In genomic region chr16:19137621-19138128, GRCh38 we compare ENCODE assay signal across 17 cellular contexts. TPM values are rescaled to one million over a fixed set of nuclear protein-coding genes. Genes with fewer than 3 reads are reported as not detected.
DNase-seq lines count a peak whose midpoint lies in the region; ATAC-seq and TF ChIP-seq lines count a peak whose summit lies in the region.
"Had no signal": no experiment of that assay in that cellular context is flagged by ENCODE, and none has a peak within 500 bp of the region (broad histone marks: within the 10 kb centered on the region; RNA-seq: fewer than 3 reads in every experiment).

No MANE protein-coding gene starts in this region.

- no CpG with 5 or more reads among the region's 1 CpG for WGBS in neuronal stem cell (ENCODE audit: extremely low coverage in 2 of 2, insufficient read length in 2 of 2, insufficient replicate concordance in 1 of 2), 2 donors

- peaks cover 56% of the 10 kb centered on the region for H3K4me1 ChIP-seq in left ventricle myocardium inferior
- peaks cover 0 to 42% of the 10 kb centered on the region in 2 donors for H3K4me1 ChIP-seq in right atrium auricular region
- H3K4me1 ChIP-seq in neuronal stem cell (ENCODE audit: control insufficient read depth in 2 of 2, insufficient read depth in 1 of 2, low read depth in 1 of 2, low read length in 2 of 2), result peaks cover 0 to 4% of the 10 kb centered on the region in 2 donors
- H3K4me1 ChIP-seq: body of pancreas had no signal

- no peaks in the 10 kb centered on the region for H3K9me3 Mint-ChIP-seq in dendritic cell treated with granulocyte-macrophage colony-stimulating factor and Interleukin-4, amounts not matched to agents 40 ng/mL and 50 ng/mL, for 4 days
- H3K9me3 Mint-ChIP-seq: activated CD4-positive, alpha-beta T cell treated with anti-CD3 and anti-CD28 coated beads, Interleukin-2, amount 10 ng/mL, durations not matched to agents 24 days and 14 days; HFFc6; stimulated activated memory B cell treated with anti-CD40 and anti-IgM and Interleukin-4, amounts not matched to agents 10 μg/mL and 1 μg/mL and 100 μg/mL, for 72 hours had no signal

- no peaks in the 10 kb centered on the region for H3K9me3 ChIP-seq in left ventricle myocardium inferior (replicated peaks)
- H3K9me3 ChIP-seq in right atrium auricular region, result no peaks in the 10 kb centered on the region
- no peaks in the 10 kb centered on the region for H3K9me3 ChIP-seq in neuronal stem cell (replicated peaks in 1 of 2; ENCODE audit: control insufficient read depth in 2 of 2, insufficient read depth in 1 of 2, low read depth in 1 of 2, low read length in 2 of 2)
- H3K9me3 ChIP-seq: body of pancreas had no signal

- H3K27me3 ChIP-seq in left ventricle myocardium inferior (ENCODE audit: low read depth), result peaks cover 9% of the 10 kb centered on the region
- no peaks in the 10 kb centered on the region for H3K27me3 ChIP-seq in right atrium auricular region
- H3K27me3 ChIP-seq in neuronal stem cell (ENCODE audit: control insufficient read depth in 3 of 3, insufficient read depth in 3 of 3, low read depth in 1 of 3, low read length in 3 of 3), result no peaks in the 10 kb centered on the region
- H3K27me3 ChIP-seq: body of pancreas had no signal

- H2AK5ac ChIP-seq in neuronal stem cell (ENCODE audit: low read depth, low read length), result no peak overlapping the region

- no peaks in the 10 kb centered on the region for H3K36me3 Mint-ChIP-seq in dendritic cell treated with granulocyte-macrophage colony-stimulating factor and Interleukin-4, amounts not matched to agents 40 ng/mL and 50 ng/mL, for 4 days (ENCODE audit: low read depth)
- H3K36me3 Mint-ChIP-seq: stimulated activated memory B cell treated with anti-CD40 and anti-IgM and Interleukin-4, amounts not matched to agents 10 μg/mL and 1 μg/mL and 100 μg/mL, for 72 hours had no signal

- peaks cover 59% of the 10 kb centered on the region for H3K4me1 Mint-ChIP-seq in dendritic cell treated with granulocyte-macrophage colony-stimulating factor and Interleukin-4, amounts not matched to agents 40 ng/mL and 50 ng/mL, for 4 days (ENCODE audit: low read depth)

- no peak overlapping the region for H3K23ac ChIP-seq in neuronal stem cell (ENCODE audit: low read depth, low read length, poor library complexity)

- H3K4me3 ChIP-seq in left ventricle myocardium inferior (no peak overlapping the region), right atrium auricular region (no peak overlapping the region), neuronal stem cell (ENCODE audit: low read length in 2 of 2) (no peak overlapping the region)
- H3K4me3 ChIP-seq: body of pancreas had no signal

- no peak overlapping the region for H2BK15ac ChIP-seq in neuronal stem cell (ENCODE audit: low read length)

- H2BK5ac ChIP-seq in neuronal stem cell (ENCODE audit: low read length), result no peak overlapping the region

- no peak overlapping the region for H3K14ac ChIP-seq in neuronal stem cell (ENCODE audit: low read length)

- TF ChIP-seq CTCF in left ventricle myocardium inferior (IDR thresholded peaks at IDR 0.05; ENCODE audit: borderline replicate concordance), result no peak
- TF ChIP-seq CTCF in right atrium auricular region (IDR thresholded peaks at IDR 0.05), result no peak

- no peak overlapping the region for H4K91ac ChIP-seq in neuronal stem cell (ENCODE audit: low read depth, low read length, poor library complexity)

- no peak overlapping the region for H4K8ac ChIP-seq in neuronal stem cell (ENCODE audit: low read depth, low read length)

- no peak overlapping the region for H3K4me2 ChIP-seq in neuronal stem cell (ENCODE audit: insufficient read depth, low read length, poor library complexity, severe bottlenecking)

- DNase-seq in left ventricle myocardium inferior, result no peak
- DNase-seq in right atrium auricular region (ENCODE audit: low spot score), result no peak
- DNase-seq in neuronal stem cell (ENCODE audit: low spot score), result no peak
- DNase-seq in NAMALWA (ENCODE audit: low spot score), result no peak
- no peak for DNase-seq in anterior cingulate cortex (lab: John Stamatoyannopoulos, UW)
- DNase-seq: activated CD4-positive, alpha-beta T cell treated with anti-CD3 and anti-CD28 coated beads, Interleukin-2, amount 10 ng/mL, durations not matched to agents 24 days and 14 days; activated naive CD4-positive, alpha-beta T cell; dermis blood vessel endothelial cell; NCI-H510A; OCI-M1 had no signal

- intact Hi-C loops in left ventricle myocardium inferior (cut with micrococcal nuclease), result no loop called here
- intact Hi-C loops in dendritic cell treated with granulocyte-macrophage colony-stimulating factor and Interleukin-4, amounts not matched to agents 40 ng/mL and 50 ng/mL, for 4 days (cut with micrococcal nuclease), result no loop called here

- H3K9ac ChIP-seq in neuronal stem cell (ENCODE audit: low read depth, low read length, poor library complexity), result no peak overlapping the region

- no peak for ATAC-seq in HG03280 (IDR thresholded peaks at IDR 0.05; ENCODE audit: unreplicated experiment)
- no peak for ATAC-seq in HG02588 (IDR thresholded peaks at IDR 0.05; ENCODE audit: unreplicated experiment)
- ATAC-seq: stimulated activated memory B cell treated with anti-CD40 and anti-IgM and Interleukin-4, amounts not matched to agents 10 μg/mL and 1 μg/mL and 100 μg/mL, for 72 hours had no signal

- no peak overlapping the region for H2BK12ac ChIP-seq in neuronal stem cell (ENCODE audit: low read length)

- H3K4me3 Mint-ChIP-seq in dendritic cell treated with granulocyte-macrophage colony-stimulating factor and Interleukin-4, amounts not matched to agents 40 ng/mL and 50 ng/mL, for 4 days, result no peak overlapping the region
- H3K4me3 Mint-ChIP-seq: activated CD4-positive, alpha-beta T cell treated with anti-CD3 and anti-CD28 coated beads, Interleukin-2, amount 10 ng/mL, durations not matched to agents 24 days and 14 days; stimulated activated memory B cell treated with anti-CD40 and anti-IgM and Interleukin-4, amounts not matched to agents 10 μg/mL and 1 μg/mL and 100 μg/mL, for 72 hours had no signal

- no peaks in the 10 kb centered on the region for H3K27me3 Mint-ChIP-seq in dendritic cell treated with granulocyte-macrophage colony-stimulating factor and Interleukin-4, amounts not matched to agents 40 ng/mL and 50 ng/mL, for 4 days
- H3K27me3 Mint-ChIP-seq: stimulated activated memory B cell treated with anti-CD40 and anti-IgM and Interleukin-4, amounts not matched to agents 10 μg/mL and 1 μg/mL and 100 μg/mL, for 72 hours had no signal

- peak overlapping the region; percentile 63 for H3K27ac ChIP-seq in left ventricle myocardium inferior (replicated peaks)
- H3K27ac ChIP-seq in right atrium auricular region, result no peak overlapping the region
- no peak overlapping the region for H3K27ac ChIP-seq in neuronal stem cell (replicated peaks; ENCODE audit: low read length)
- H3K27ac ChIP-seq: body of pancreas had no signal

- H3K18ac ChIP-seq in neuronal stem cell (ENCODE audit: low read length), result no peak overlapping the region

- H3K36me3 ChIP-seq in left ventricle myocardium inferior (no peaks in the 10 kb centered on the region), right atrium auricular region (no peaks in the 10 kb centered on the region), neuronal stem cell (replicated peaks in 1 of 2; ENCODE audit: control insufficient read depth in 2 of 2, insufficient read depth in 2 of 2, low read length in 2 of 2) (no peaks in the 10 kb centered on the region)

- no peak overlapping the region for H3K4ac ChIP-seq in neuronal stem cell (ENCODE audit: low read length)

- no peaks in the 10 kb centered on the region for H3K79me1 ChIP-seq in neuronal stem cell (ENCODE audit: low read depth, low read length)

- H3K27ac Mint-ChIP-seq in dendritic cell treated with granulocyte-macrophage colony-stimulating factor and Interleukin-4, amounts not matched to agents 40 ng/mL and 50 ng/mL, for 4 days, result peak overlapping the region; percentile 89
- H3K27ac Mint-ChIP-seq: activated CD4-positive, alpha-beta T cell treated with anti-CD3 and anti-CD28 coated beads, Interleukin-2, amount 10 ng/mL, durations not matched to agents 24 days and 14 days; stimulated activated memory B cell treated with anti-CD40 and anti-IgM and Interleukin-4, amounts not matched to agents 10 μg/mL and 1 μg/mL and 100 μg/mL, for 72 hours had no signal

- H2AFZ ChIP-seq in neuronal stem cell (ENCODE audit: low read length), result peak overlapping the region; percentile 73

- no peak overlapping the region for H2BK120ac ChIP-seq in neuronal stem cell (ENCODE audit: low read depth, low read length)

RNA-seq across cellular contexts. Expression of gene ITPRIPL2, which starts 23.9 kb away (rescaled TPM):
- total RNA-seq in left ventricle myocardium inferior (12.3 TPM), right atrium auricular region (10 to 100 TPM; 17.5 to 40.2 TPM)
- 3.2 TPM for polyA plus RNA-seq in neuronal stem cell (2013, experiment 1 of 2)
- polyA plus RNA-seq in neuronal stem cell (2013, experiment 2 of 2), result 3.5 TPM
- polyA plus RNA-seq: neural cell had no signal

RNA-seq across cellular contexts. Expression of gene SYT17, which starts 30.4 kb away (rescaled TPM):
- total RNA-seq in left ventricle myocardium inferior, result 0.49 TPM
- 1 to 10 TPM in 1 of 2 donors, under 1 TPM in 1; 0.22 to 1.8 TPM for total RNA-seq in right atrium auricular region
- polyA plus RNA-seq in neuronal stem cell (2013, experiment 1 of 2), result 19.4 TPM
- 21.3 TPM for polyA plus RNA-seq in neuronal stem cell (2013, experiment 2 of 2)
- total RNA-seq: HFFc6 had no signal
